ENCODE assay signal across 10 cellular contexts in genomic region chr21:45293214-45293725, GRCh38. TPM values are rescaled to one million over a fixed set of nuclear protein-coding genes. Genes with fewer than 3 reads are reported as not detected.
A peak's percentile ranks its signal among the peaks of the same experiment; 100 is the strongest.
DNase-seq lines count a peak whose midpoint lies in the region; ATAC-seq and FAIRE-seq lines count a peak whose summit lies in the region.
"Had no signal": no experiment of that assay in that cellular context is flagged by ENCODE, and none has a peak within 500 bp of the region (broad histone marks: within the 10 kb centered on the region; RNA-seq: fewer than 3 reads in every experiment).

No MANE protein-coding gene starts in this region.

- no peak overlapping the region for H2BK120ac ChIP-seq in mesendoderm (ENCODE audit: low read depth, low read length)

- intact Hi-C loops in dendritic cell treated with granulocyte-macrophage colony-stimulating factor and Interleukin-4, amounts not matched to agents 40 ng/mL and 50 ng/mL, for 4 days (cut with micrococcal nuclease), result loop anchor here (2.0 kb wide), 2 partner anchors 16 to 528 kb away; no protein-coding TSS in a partner anchor

- H3K79me1 ChIP-seq in mesendoderm (ENCODE audit: low read length), result no peaks in the 10 kb centered on the region

- no peak overlapping the region for H2BK15ac ChIP-seq in mesendoderm (replicated peaks; ENCODE audit: low read depth)

- H3K4me3 Mint-ChIP-seq in dendritic cell treated with granulocyte-macrophage colony-stimulating factor and Interleukin-4, amounts not matched to agents 40 ng/mL and 50 ng/mL, for 4 days, result no peak overlapping the region

- no peak overlapping the region for H3K18ac ChIP-seq in mesendoderm (ENCODE audit: low read length)

- DNase-seq in HTR-8/SVneo (ENCODE audit: insufficient read length, low spot score) (no peak), mesendoderm (no peak), substantia nigra (lab: John Stamatoyannopoulos, UW) (no peak), LoVo (ENCODE audit: low spot score) (no peak), kidney tubule cell (ENCODE audit: low spot score) (no peak)

- peak; percentile 26 for FAIRE-seq in HTR-8/SVneo (lab: Jason Lieb, UNC)
- FAIRE-seq: colon, TTC549 had no signal

- peak overlapping the region; percentile 68 for H3K56ac ChIP-seq in mesendoderm (ENCODE audit: low read length)

- H4K5ac ChIP-seq in mesendoderm (ENCODE audit: low read length), result no peak overlapping the region

- H3K27me3 Mint-ChIP-seq in dendritic cell treated with granulocyte-macrophage colony-stimulating factor and Interleukin-4, amounts not matched to agents 40 ng/mL and 50 ng/mL, for 4 days, result peaks cover 29% of the 10 kb centered on the region

- H3K9me3 Mint-ChIP-seq in dendritic cell treated with granulocyte-macrophage colony-stimulating factor and Interleukin-4, amounts not matched to agents 40 ng/mL and 50 ng/mL, for 4 days, result no peaks in the 10 kb centered on the region

- H3K4me1 Mint-ChIP-seq in dendritic cell treated with granulocyte-macrophage colony-stimulating factor and Interleukin-4, amounts not matched to agents 40 ng/mL and 50 ng/mL, for 4 days (ENCODE audit: low read depth), result peaks cover 32% of the 10 kb centered on the region

- no CpG with 5 or more reads among the region's 19 CpGs for WGBS in mesendoderm (ENCODE audit: extremely low coverage, insufficient coverage, low lambda C conversion rate)

- no peak overlapping the region for H4K8ac ChIP-seq in mesendoderm (ENCODE audit: low read depth, low read length)

- H2BK5ac ChIP-seq in mesendoderm (ENCODE audit: low read length), result no peak overlapping the region

- H3K79me2 ChIP-seq in mesendoderm (ENCODE audit: control insufficient read depth, insufficient read depth, low read length), result no peaks in the 10 kb centered on the region

- H2AK5ac ChIP-seq in mesendoderm (ENCODE audit: low read length), result no peak overlapping the region

- no peak overlapping the region for H3K4me3 ChIP-seq in mesendoderm (ENCODE audit: low read length)

- H3K4ac ChIP-seq in mesendoderm (ENCODE audit: low read depth, low read length), result no peak overlapping the region

- ATAC-seq in HG03045 (IDR thresholded peaks at IDR 0.05; ENCODE audit: unreplicated experiment) (no peak), GM18858 (IDR thresholded peaks at IDR 0.05; ENCODE audit: unreplicated experiment) (no peak)

- no peak overlapping the region for H3K9ac ChIP-seq in mesendoderm (ENCODE audit: low read length)

- no peak overlapping the region for H3K4me2 ChIP-seq in mesendoderm (ENCODE audit: low read length)

- peak overlapping the region; percentile 80 for H3K23ac ChIP-seq in mesendoderm (ENCODE audit: low read length)

- H3K27ac Mint-ChIP-seq in dendritic cell treated with granulocyte-macrophage colony-stimulating factor and Interleukin-4, amounts not matched to agents 40 ng/mL and 50 ng/mL, for 4 days, result peak overlapping the region; percentile 37

- H3K27ac ChIP-seq in mesendoderm (ENCODE audit: low read depth, low read length), result no peak overlapping the region
- H3K27ac ChIP-seq in substantia nigra (ENCODE audit: low read depth, low read length, poor library complexity, severe bottlenecking), result peak overlapping the region; percentile 55

- no peaks in the 10 kb centered on the region for H3K27me3 ChIP-seq in mesendoderm (ENCODE audit: insufficient read depth, low read length, poor library complexity)

- H3K36me3 ChIP-seq in mesendoderm (ENCODE audit: control insufficient read depth, insufficient read depth, low read length), result no peaks in the 10 kb centered on the region

- H3K4me1 ChIP-seq in mesendoderm (ENCODE audit: control insufficient read depth, low read depth, low read length), result peaks cover 5% of the 10 kb centered on the region

- H3K36me3 Mint-ChIP-seq in dendritic cell treated with granulocyte-macrophage colony-stimulating factor and Interleukin-4, amounts not matched to agents 40 ng/mL and 50 ng/mL, for 4 days (ENCODE audit: low read depth), result no peaks in the 10 kb centered on the region

RNA-seq across cellular contexts. Expression of gene POFUT2, which starts 5.6 kb away (rescaled TPM):
- 17.3 TPM for polyA plus RNA-seq in mesendoderm (2013, experiment 1 of 2)
- 17.4 TPM for polyA plus RNA-seq in mesendoderm (2013, experiment 2 of 2)
